Comparison of ENCODE assay signal across 20 cellular contexts in the genomic region with DNA sequence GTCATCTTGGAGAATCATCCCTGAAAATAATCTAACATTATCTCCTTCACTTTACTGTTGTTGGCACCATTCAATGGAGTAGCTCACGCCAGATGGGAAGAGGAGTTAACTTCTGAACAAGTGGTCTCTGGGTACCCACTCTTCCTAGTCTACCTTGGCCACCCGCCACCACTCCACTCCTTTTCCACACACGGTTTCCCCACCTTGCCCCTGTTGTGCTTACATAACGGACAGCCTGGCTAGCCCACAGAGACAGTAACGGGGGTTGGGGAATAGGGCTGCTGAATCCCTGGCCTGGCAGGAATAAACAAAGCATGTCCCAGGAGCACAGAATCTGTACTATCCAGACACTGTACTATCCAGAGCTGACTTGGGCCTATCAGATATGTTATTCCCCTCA. TPM values are rescaled to one million over a fixed set of nuclear protein-coding genes. Genes with fewer than 3 reads are reported as not detected.
DNase-seq lines count a peak whose midpoint lies in the region; ATAC-seq, FAIRE-seq and TF ChIP-seq lines count a peak whose summit lies in the region.
"Had no signal": no experiment of that assay in that cellular context is flagged by ENCODE, and none has a peak within 500 bp of the region (broad histone marks: within the 10 kb centered on the region; RNA-seq: fewer than 3 reads in every experiment).

No MANE protein-coding gene starts in this region.

- 84 to 90% (median 87%) methylated on average over 5 of the region's 5 CpGs for WGBS in small intestine, 3 donors

- no peak for ATAC-seq in activated CD8-positive, alpha-beta memory T cell treated with anti-CD3 and anti-CD28 coated beads, Interleukin-2, amount 10 ng/mL, durations not matched to agents 7 days and 5 days
- no peak for ATAC-seq in stimulated activated effector memory CD8-positive, alpha-beta T cell treated with anti-CD3 and anti-CD28 coated beads, Interleukin-12 subunit alpha, Interleukin-12 subunit beta, amount 100 ng/mL, for 72 hours
- ATAC-seq: activated CD4-positive, alpha-beta T cell treated with anti-CD3 and anti-CD28 coated beads for 36 hours had no signal

- CTCF ChIA-PET in activated CD8-positive, alpha-beta memory T cell treated with anti-CD3 and anti-CD28 coated beads, Interleukin-2, amount 10 ng/mL, durations not matched to agents 7 days and 5 days (lab: Charles Lee), result interaction anchor here (0.8 to 7.3 kb wide), 11 partner anchors 8 to 156 kb away, joined by 3 to 77 read pairs (median 6); a partner anchor contains a TSS

- FAIRE-seq in small intestine (lab: Jason Lieb, UNC), result no peak
- FAIRE-seq: D721Med, endometrium, kidney had no signal

- H3K27me3 ChIP-seq in KMS-11 (ENCODE audit: insufficient read depth, low read depth) (peaks cover 4% of the 10 kb centered on the region; the same call in 1 of the 2 replicates), small intestine (ENCODE audit: control insufficient read depth in 2 of 2, insufficient read depth in 2 of 2, low read length in 2 of 2) (no peaks in the 10 kb centered on the region)
- H3K27me3 ChIP-seq: BE2C, colonic mucosa had no signal

- no peaks in the 10 kb centered on the region for H3K9me3 Mint-ChIP-seq in activated CD8-positive, alpha-beta memory T cell treated with anti-CD3 and anti-CD28 coated beads, Interleukin-2, amount 10 ng/mL, durations not matched to agents 7 days and 5 days (ENCODE audit: low read depth)
- H3K9me3 Mint-ChIP-seq in immature natural killer cell, result no peaks in the 10 kb centered on the region
- H3K9me3 Mint-ChIP-seq in stimulated activated effector memory CD8-positive, alpha-beta T cell treated with anti-CD3 and anti-CD28 coated beads, Interleukin-12 subunit alpha, Interleukin-12 subunit beta, amount 100 ng/mL, for 72 hours, result no peaks in the 10 kb centered on the region
- H3K9me3 Mint-ChIP-seq: activated naive CD4-positive, alpha-beta T cell treated with anti-CD3 and anti-CD28 coated beads for 36 hours; GM23338; memory B cell; nephron progenitor cell had no signal

- H3K27ac Mint-ChIP-seq in activated CD8-positive, alpha-beta memory T cell treated with anti-CD3 and anti-CD28 coated beads, Interleukin-2, amount 10 ng/mL, durations not matched to agents 7 days and 5 days, result peak overlapping the region; percentile 36
- peak overlapping the region; percentile 57 to 100 (median 96) for H3K27ac Mint-ChIP-seq in immature natural killer cell
- peak overlapping the region; percentile 87 for H3K27ac Mint-ChIP-seq in stimulated activated effector memory CD8-positive, alpha-beta T cell treated with anti-CD3 and anti-CD28 coated beads, Interleukin-12 subunit alpha, Interleukin-12 subunit beta, amount 100 ng/mL, for 72 hours
- H3K27ac Mint-ChIP-seq: GM23338, nephron progenitor cell, progenitor cell of endocrine pancreas had no signal

- H3K27ac ChIP-seq in KMS-11 (no peak overlapping the region; the same call in 1 of the 2 replicates), small intestine (ENCODE audit: low read depth in 1 of 2, low read length in 1 of 2) (no peak overlapping the region)

- no peak overlapping the region for H3K9ac ChIP-seq in KMS-11

- H3K36me3 Mint-ChIP-seq in activated CD8-positive, alpha-beta memory T cell treated with anti-CD3 and anti-CD28 coated beads, Interleukin-2, amount 10 ng/mL, durations not matched to agents 7 days and 5 days, result peaks cover 51% of the 10 kb centered on the region
- peaks cover 15 to 30% (median 18%) of the 10 kb centered on the region in 3 donors for H3K36me3 Mint-ChIP-seq in immature natural killer cell
- peaks cover 73% of the 10 kb centered on the region for H3K36me3 Mint-ChIP-seq in stimulated activated effector memory CD8-positive, alpha-beta T cell treated with anti-CD3 and anti-CD28 coated beads, Interleukin-12 subunit alpha, Interleukin-12 subunit beta, amount 100 ng/mL, for 72 hours

- peaks cover 3% of the 10 kb centered on the region for H3K27me3 Mint-ChIP-seq in activated CD8-positive, alpha-beta memory T cell treated with anti-CD3 and anti-CD28 coated beads, Interleukin-2, amount 10 ng/mL, durations not matched to agents 7 days and 5 days
- peaks cover 11 to 29% (median 27%) of the 10 kb centered on the region in 3 donors for H3K27me3 Mint-ChIP-seq in immature natural killer cell (ENCODE audit: low read depth in 3 of 3)
- H3K27me3 Mint-ChIP-seq: activated CD4-positive, alpha-beta T cell treated with anti-CD3 and anti-CD28 coated beads for 36 hours; memory B cell; progenitor cell of endocrine pancreas had no signal

- H3K4me2 ChIP-seq in KMS-11, result peak overlapping the region; percentile 65; the same call in 1 of the 2 replicates
- H3K4me2 ChIP-seq: GM23338 had no signal

- TF ChIP-seq CTCF in KMS-11 (conservative IDR thresholded peaks at IDR 0.05; ENCODE audit: low read depth, low read length) (no peak), GM10266 (IDR thresholded peaks at IDR 0.05; ENCODE audit: control insufficient read depth, insufficient read depth, low read depth, missing control alignments) (no peak)

- H4K20me1 ChIP-seq in KMS-11 (ENCODE audit: insufficient read depth), result no peaks in the 10 kb centered on the region

- no peak overlapping the region for H2AFZ ChIP-seq in KMS-11 (ENCODE audit: low read depth)
- H2AFZ ChIP-seq: GM23338 had no signal

- no peak for DNase-seq in activated CD8-positive, alpha-beta memory T cell treated with anti-CD3 and anti-CD28 coated beads, Interleukin-2, amount 10 ng/mL, durations not matched to agents 7 days and 5 days
- no peak for DNase-seq in activated CD8-positive, alpha-beta memory T cell treated with anti-CD3 and anti-CD28 coated beads for 24 hours
- DNase-seq in immature natural killer cell (no peak), small intestine (no peak), GM10266 (ENCODE audit: extremely low spot score) (no peak), 8988T (no peak)
- no peak for DNase-seq in stimulated activated effector memory CD8-positive, alpha-beta T cell treated with anti-CD3 and anti-CD28 coated beads, Interleukin-12 subunit alpha, Interleukin-12 subunit beta, amount 100 ng/mL, for 72 hours (ENCODE audit: low spot score in 2 of 2)
- DNase-seq: kidney, NCI-H510A had no signal

- no peak overlapping the region for H3K4me3 Mint-ChIP-seq in activated CD8-positive, alpha-beta memory T cell treated with anti-CD3 and anti-CD28 coated beads, Interleukin-2, amount 10 ng/mL, durations not matched to agents 7 days and 5 days
- no peak overlapping the region for H3K4me3 Mint-ChIP-seq in immature natural killer cell
- H3K4me3 Mint-ChIP-seq in stimulated activated effector memory CD8-positive, alpha-beta T cell treated with anti-CD3 and anti-CD28 coated beads, Interleukin-12 subunit alpha, Interleukin-12 subunit beta, amount 100 ng/mL, for 72 hours, result peak overlapping the region; percentile 62
- H3K4me3 Mint-ChIP-seq: activated CD4-positive, alpha-beta T cell treated with anti-CD3 and anti-CD28 coated beads for 36 hours; activated naive CD4-positive, alpha-beta T cell treated with anti-CD3 and anti-CD28 coated beads for 36 hours; GM23338; nephron progenitor cell had no signal

- no peaks in the 10 kb centered on the region for H3K79me2 ChIP-seq in KMS-11 (ENCODE audit: insufficient read depth, low read depth)

- H3K4me1 ChIP-seq in KMS-11 (ENCODE audit: low read depth, poor library complexity, severe bottlenecking) (peaks cover 49% of the 10 kb centered on the region), small intestine (ENCODE audit: control insufficient read depth in 2 of 2, insufficient read depth in 1 of 2, low read depth in 1 of 2, low read length in 1 of 2) (no peaks in the 10 kb centered on the region)

- no peaks in the 10 kb centered on the region for H3K9me3 ChIP-seq in small intestine (ENCODE audit: control insufficient read depth, low read depth)
- H3K9me3 ChIP-seq: BE2C, colonic mucosa had no signal

- H3K4me3 ChIP-seq in KMS-11 (IDR thresholded peaks at IDR 0.05; ENCODE audit: insufficient read depth, low read depth, low read length), result no peak overlapping the region
- H3K4me3 ChIP-seq in small intestine (ENCODE audit: low read depth in 1 of 2, low read length in 2 of 2), result no peak overlapping the region
- H3K4me3 ChIP-seq: colonic mucosa, GM23338 had no signal

- peaks cover 8% of the 10 kb centered on the region; the same call in 1 of the 2 replicates for H3K36me3 ChIP-seq in KMS-11 (ENCODE audit: insufficient read depth)
- H3K36me3 ChIP-seq in small intestine (ENCODE audit: control insufficient read depth in 2 of 2, insufficient read depth in 2 of 2, low read length in 2 of 2), result peaks cover 14 to 20% of the 10 kb centered on the region in 2 donors

- H3K4me1 Mint-ChIP-seq in activated CD8-positive, alpha-beta memory T cell treated with anti-CD3 and anti-CD28 coated beads, Interleukin-2, amount 10 ng/mL, durations not matched to agents 7 days and 5 days, result peaks cover 63% of the 10 kb centered on the region
- peaks cover 50 to 58% of the 10 kb centered on the region in 2 donors for H3K4me1 Mint-ChIP-seq in immature natural killer cell
- peaks cover 60% of the 10 kb centered on the region for H3K4me1 Mint-ChIP-seq in stimulated activated effector memory CD8-positive, alpha-beta T cell treated with anti-CD3 and anti-CD28 coated beads, Interleukin-12 subunit alpha, Interleukin-12 subunit beta, amount 100 ng/mL, for 72 hours

RNA-seq across cellular contexts. Expression of a gene that starts 3.6 kb away (rescaled TPM):
- 10 to 100 TPM; 29.8 to 32.0 TPM for total RNA-seq in activated CD8-positive, alpha-beta memory T cell treated with anti-CD3 and anti-CD28 coated beads, Interleukin-2, amount 10 ng/mL, durations not matched to agents 7 days and 5 days
- 10 to 100 TPM; 23.6 to 60.6 (median 56.7) TPM for polyA plus RNA-seq in immature natural killer cell
- polyA plus RNA-seq in small intestine, result 10 to 100 TPM in 2 of 3 donors, 1 to 10 TPM in 1; 3.1 to 40.1 (median 20.0) TPM

RNA-seq across cellular contexts. Expression of a gene that starts 12.1 kb away (rescaled TPM):
- total RNA-seq in activated CD8-positive, alpha-beta memory T cell treated with anti-CD3 and anti-CD28 coated beads, Interleukin-2, amount 10 ng/mL, durations not matched to agents 7 days and 5 days, result 10 to 100 TPM; 60.6 to 72.8 TPM
- polyA plus RNA-seq in immature natural killer cell (10 to 100 TPM; 20.3 to 38.5 (median 27.2) TPM), small intestine (10 to 100 TPM; 24.2 to 56.6 (median 51.1) TPM)

RNA-seq across cellular contexts. Expression of a gene that starts 12.3 kb away (rescaled TPM):
- 10 to 100 TPM; 40.3 to 42.1 TPM for total RNA-seq in activated CD8-positive, alpha-beta memory T cell treated with anti-CD3 and anti-CD28 coated beads, Interleukin-2, amount 10 ng/mL, durations not matched to agents 7 days and 5 days
- polyA plus RNA-seq in immature natural killer cell, result 100 to 1,000 TPM in 2 of 3 donors, 10 to 100 TPM in 1; 91.6 to 166 (median 133) TPM
- 10 to 100 TPM; 28.8 to 37.8 (median 37.6) TPM for polyA plus RNA-seq in small intestine

RNA-seq across cellular contexts. Expression of a gene that starts 22.8 kb away (rescaled TPM):
- total RNA-seq in activated CD8-positive, alpha-beta memory T cell treated with anti-CD3 and anti-CD28 coated beads, Interleukin-2, amount 10 ng/mL, durations not matched to agents 7 days and 5 days, result 100 to 1,000 TPM; 443 to 471 TPM
- polyA plus RNA-seq in immature natural killer cell (100 to 1,000 TPM in 2 of 3 donors, 10 to 100 TPM in 1; 100.0 to 134 (median 125) TPM), small intestine (100 to 1,000 TPM; 113 to 200 (median 114) TPM)

RNA-seq across cellular contexts. Expression of a gene that starts 23.6 kb away (rescaled TPM):
- 10 to 100 TPM; 22.6 to 26.8 TPM for total RNA-seq in activated CD8-positive, alpha-beta memory T cell treated with anti-CD3 and anti-CD28 coated beads, Interleukin-2, amount 10 ng/mL, durations not matched to agents 7 days and 5 days
- polyA plus RNA-seq in immature natural killer cell (10 to 100 TPM; 25.2 to 48.0 (median 36.0) TPM), small intestine (10 to 100 TPM in 2 of 3 donors, 1 to 10 TPM in 1; 8.3 to 20.0 (median 10.5) TPM)

Comparison
In these comparisons a context has a peak if more than half of its experiments do, and no peak if none do; other contexts are left out.
1. H3K27ac Mint-ChIP-seq: peak in every context shown above with its lines; median percentile 96 in immature natural killer cell; 87 in stimulated activated effector memory CD8-positive, alpha-beta T cell treated with anti-CD3 and anti-CD28 coated beads, Interleukin-12 subunit alpha, Interleukin-12 subunit beta, amount 100 ng/mL, for 72 hours; 36 in activated CD8-positive, alpha-beta memory T cell treated with anti-CD3 and anti-CD28 coated beads, Interleukin-2, amount 10 ng/mL, durations not matched to agents 7 days and 5 days.